Comparison of ENCODE assay signal across 18 cellular contexts in genomic region chr1:61388586-61388985, GRCh38.
DNase-seq lines count a peak whose midpoint lies in the region; ATAC-seq and TF ChIP-seq lines count a peak whose summit lies in the region.
"Had no signal": no experiment of that assay in that cellular context is flagged by ENCODE, and none has a peak within 500 bp of the region (broad histone marks: within the 10 kb centered on the region; RNA-seq: fewer than 3 reads in every experiment).

No MANE protein-coding gene starts in this region.

- TF ChIP-seq CTCF in mammary epithelial cell (conservative IDR thresholded peaks at IDR 0.05 in 1 of 2, IDR thresholded peaks at IDR 0.05 in 1 of 2; ENCODE audit: extremely low read depth in 1 of 2, insufficient read depth in 1 of 2, low read depth in 1 of 2, low read length in 2 of 2), result no peak
- TF ChIP-seq CTCF in kidney epithelial cell (IDR thresholded peaks at IDR 0.05; ENCODE audit: insufficient read depth, low read length, poor library complexity, severe bottlenecking), result no peak
- no peak for TF ChIP-seq CTCF in esophagus muscularis mucosa (IDR thresholded peaks at IDR 0.05)

- TF ChIP-seq POLR2A in esophagus muscularis mucosa (IDR thresholded peaks at IDR 0.05; ENCODE audit: low read depth), result no peak

- DNase-seq in HT1080 (ENCODE audit: low read depth) (peak; percentile 76), mammary epithelial cell (peak; percentile 50), kidney epithelial cell (ENCODE audit: low read depth) (peak; percentile 12), superior temporal gyrus (ENCODE audit: extremely low spot score) (no peak), esophagus muscularis mucosa (ENCODE audit: extremely low spot score) (no peak), RPMI8226 (no peak)
- DNase-seq: activated B cell treated with CpG ODN at 0.5 μM for 24 hours; heart left ventricle; islet precursor cell; NCI-H1092 treated with DMSO at 0.1 percent for 48 hours; NCI-H2107; NCI-H69; nephron progenitor cell; psoas muscle; stimulated activated naive B cell treated with anti-CD40 and anti-IgM and Interleukin-4, amounts not matched to agents 10 μg/mL and 1 μg/mL and 100 μg/mL, for 72 hours had no signal

- no peak for ATAC-seq in GM18873 (IDR thresholded peaks at IDR 0.05; ENCODE audit: low FRiP score, unreplicated experiment)
- ATAC-seq: heart left ventricle, psoas muscle had no signal

- H3K79me2 ChIP-seq in ACC112 (ENCODE audit: control insufficient read depth, insufficient read depth, low read length, unreplicated experiment), result no peaks in the 10 kb centered on the region
- H3K79me2 ChIP-seq in mammary epithelial cell (ENCODE audit: insufficient read depth, low read length), result no peaks in the 10 kb centered on the region

- TF ChIP-seq EP300 in esophagus muscularis mucosa (IDR thresholded peaks at IDR 0.05), result no peak

- peak overlapping the region; percentile 93 for H3K27ac ChIP-seq in ACC112 (ENCODE audit: low read depth, low read length)
- no peak overlapping the region for H3K27ac ChIP-seq in mammary epithelial cell (ENCODE audit: insufficient read depth, low read depth, low read length)
- H3K27ac ChIP-seq in esophagus muscularis mucosa (replicated peaks in 1 of 4), result no peak overlapping the region
- H3K27ac ChIP-seq: heart left ventricle, psoas muscle, SJSA1 had no signal

- H3K36me3 ChIP-seq in ACC112 (ENCODE audit: insufficient read depth, low read length) (peaks cover 23% of the 10 kb centered on the region), mammary epithelial cell (ENCODE audit: insufficient read depth, low read length) (peaks cover 2% of the 10 kb centered on the region), kidney epithelial cell (ENCODE audit: control insufficient read depth, insufficient read depth, low read length) (no peaks in the 10 kb centered on the region), esophagus muscularis mucosa (peaks cover 11 to 43% (median 16%) of the 10 kb centered on the region in 4 donors)
- H3K36me3 ChIP-seq: SJSA1 had no signal

- BruUV-seq in mammary epithelial cell (replicated peaks; lab: Mats Ljungman, UMichigan), result no TSS peak

- CTCF ChIA-PET in mammary epithelial cell (lab: Charles Lee; ENCODE audit: low non-redundant PET), result no interaction called here

- WGBS in mammary epithelial cell (ENCODE audit: low coverage, missing lambda C conversion rate), result 93% methylated on average over 1 of the region's 1 CpG
- WGBS in esophagus muscularis mucosa, result 83% methylated on average over 1 of the region's 1 CpG

- no peak overlapping the region for H3K4me2 ChIP-seq in mammary epithelial cell (ENCODE audit: insufficient read depth, low read depth, low read length)

- H3K9me3 ChIP-seq in mammary epithelial cell (replicated peaks; ENCODE audit: insufficient read depth, low read length) (peaks cover 5% of the 10 kb centered on the region), esophagus muscularis mucosa (peaks cover 6 to 9% (median 8%) of the 10 kb centered on the region in 4 donors)
- H3K9me3 ChIP-seq: SJSA1 had no signal

- H3K9ac ChIP-seq in mammary epithelial cell (ENCODE audit: insufficient read depth, low read length), result no peak overlapping the region

- H2AFZ ChIP-seq in ACC112 (ENCODE audit: low read length, unreplicated experiment) (no peak overlapping the region), mammary epithelial cell (ENCODE audit: low read depth, low read length) (no peak overlapping the region)

- H4K20me1 ChIP-seq in mammary epithelial cell (ENCODE audit: insufficient read depth, low read length), result no peaks in the 10 kb centered on the region

- H3K4me1 ChIP-seq in ACC112 (ENCODE audit: control insufficient read depth, insufficient read depth, low read length, unreplicated experiment), result peaks cover 24% of the 10 kb centered on the region
- H3K4me1 ChIP-seq in mammary epithelial cell (ENCODE audit: insufficient read depth, low read length), result no peaks in the 10 kb centered on the region
- peaks cover 0 to 43% (median 29%) of the 10 kb centered on the region in 4 donors for H3K4me1 ChIP-seq in esophagus muscularis mucosa

- in situ Hi-C loops in mammary epithelial cell (cut with MboI; ENCODE audit: low sequenced_read_pairs in 2 of 2), result no loop called here

- dilution Hi-C loops in mammary epithelial cell (cut with HindIII; ENCODE audit: low sequenced_read_pairs), result no loop called here

- intact Hi-C loops in mammary epithelial cell (cut with micrococcal nuclease) (no loop called here), esophagus muscularis mucosa (cut with DNase I) (no loop called here)

- no peaks in the 10 kb centered on the region for H3K27me3 ChIP-seq in ACC112 (ENCODE audit: insufficient read depth, low read length)
- H3K27me3 ChIP-seq in mammary epithelial cell (ENCODE audit: insufficient read depth, low read length), result no peaks in the 10 kb centered on the region
- H3K27me3 ChIP-seq in kidney epithelial cell (ENCODE audit: control insufficient read depth, insufficient read depth, low read length), result no peaks in the 10 kb centered on the region
- no peaks in the 10 kb centered on the region for H3K27me3 ChIP-seq in esophagus muscularis mucosa
- H3K27me3 ChIP-seq: heart left ventricle, SJSA1 had no signal

- peak overlapping the region; percentile 32; the same call in 1 of the 2 replicates for H3K4me3 ChIP-seq in ACC112 (ENCODE audit: low read depth, low read length)
- H3K4me3 ChIP-seq in mammary epithelial cell (replicated peaks in 1 of 3; ENCODE audit: insufficient read depth in 1 of 3, low read depth in 2 of 3, low read length in 3 of 3), result no peak overlapping the region
- H3K4me3 ChIP-seq in kidney epithelial cell (ENCODE audit: low read depth, low read length), result no peak overlapping the region
- no peak overlapping the region for H3K4me3 ChIP-seq in esophagus muscularis mucosa
- H3K4me3 ChIP-seq: heart left ventricle, psoas muscle, SJSA1 had no signal

Comparison
In these comparisons a context has a peak if more than half of its experiments do, and no peak if none do; other contexts are left out.
1. DNase-seq: peak in HT1080 (single experiment), mammary epithelial cell (single experiment) and kidney epithelial cell (single experiment); none in superior temporal gyrus (single experiment), esophagus muscularis mucosa (single experiment) and RPMI8226 (single experiment).